Comparison of ENCODE assay signal across 8 cellular contexts in the genomic region with DNA sequence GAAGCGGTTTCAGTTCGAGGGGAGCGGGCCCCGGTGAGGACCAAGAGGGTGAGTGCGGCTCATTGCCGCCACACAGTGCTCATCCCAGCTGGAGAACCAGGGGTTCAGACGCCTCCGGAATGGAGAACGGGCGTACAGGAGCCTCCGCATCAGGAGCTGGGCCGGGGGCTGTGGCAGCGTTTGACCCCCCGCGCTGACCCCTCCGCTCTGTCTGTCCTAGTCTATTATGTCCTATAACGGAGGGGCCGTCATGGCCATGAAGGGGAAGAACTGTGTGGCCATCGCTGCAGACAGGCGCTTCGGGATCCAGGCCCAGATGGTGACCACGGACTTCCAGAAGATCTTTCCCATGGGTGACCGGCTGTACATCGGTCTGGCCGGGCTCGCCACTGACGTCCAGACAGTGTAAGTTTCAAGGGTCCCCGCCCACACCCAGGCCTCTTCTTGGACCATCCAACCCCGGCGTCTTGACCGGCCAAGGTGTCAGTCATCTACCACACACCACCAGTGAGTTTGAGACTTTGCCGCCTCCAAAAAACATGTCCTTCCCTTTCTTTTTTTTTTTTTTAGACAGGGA. TPM values are rescaled to one million over a fixed set of nuclear protein-coding genes. Genes with fewer than 3 reads are reported as not detected.
DNase-seq lines count a peak whose midpoint lies in the region; FAIRE-seq and TF ChIP-seq lines count a peak whose summit lies in the region.

No MANE protein-coding gene starts in this region.

- H3K27me3 ChIP-seq in iPS-18a (ENCODE audit: control insufficient read depth, insufficient read depth, low read length), result peaks cover 13% of the 10 kb centered on the region
- H3K27me3 ChIP-seq in stomach smooth muscle (ENCODE audit: control insufficient read depth in 1 of 2, insufficient read depth in 2 of 2, low read length in 2 of 2), result peaks cover 3 to 10% of the 10 kb centered on the region in 2 donors

- H3K9me3 ChIP-seq in HEK293 (ENCODE audit: control insufficient read depth, insufficient read depth, low read depth, low read length) (no peaks in the 10 kb centered on the region), iPS-18a (ENCODE audit: control insufficient read depth, low read depth, low read length) (no peaks in the 10 kb centered on the region), stomach smooth muscle (ENCODE audit: control insufficient read depth in 2 of 2, low read length in 2 of 2) (no peaks in the 10 kb centered on the region)

- H3K27ac ChIP-seq in HEK293 (ENCODE audit: extremely low read depth, low read depth, low read length) (peak overlapping the region; percentile 66), iPS-18a (ENCODE audit: low read length) (peak overlapping the region; percentile 30), stomach smooth muscle (ENCODE audit: low read length) (peak overlapping the region; percentile 85)

- H3K27ac Mint-ChIP-seq in activated CD4-positive, alpha-beta memory T cell treated with anti-CD3 and anti-CD28 coated beads, Interleukin-2, amount 10 ng/mL, durations not matched to agents 7 days and 5 days, result peak overlapping the region; percentile 94

- H3K9ac ChIP-seq in iPS-18a (ENCODE audit: low read length) (peak overlapping the region; percentile 78), stomach smooth muscle (ENCODE audit: low read length in 2 of 2) (peak overlapping the region; percentile 94 to 97)

- peaks cover 45% of the 10 kb centered on the region for H3K4me1 Mint-ChIP-seq in activated CD4-positive, alpha-beta memory T cell treated with anti-CD3 and anti-CD28 coated beads, Interleukin-2, amount 10 ng/mL, durations not matched to agents 7 days and 5 days

- H3K9me3 Mint-ChIP-seq in activated CD4-positive, alpha-beta memory T cell treated with anti-CD3 and anti-CD28 coated beads, Interleukin-2, amount 10 ng/mL, durations not matched to agents 7 days and 5 days, result no peaks in the 10 kb centered on the region

- peaks cover 11% of the 10 kb centered on the region for H3K4me1 ChIP-seq in HEK293 (ENCODE audit: control insufficient read depth, insufficient read depth, low read length)
- peaks cover 14% of the 10 kb centered on the region for H3K4me1 ChIP-seq in iPS-18a (ENCODE audit: control insufficient read depth, low read depth, low read length)
- H3K4me1 ChIP-seq in stomach smooth muscle (ENCODE audit: control insufficient read depth, insufficient read depth, low read length), result peaks cover 40% of the 10 kb centered on the region

- peak overlapping the region; percentile 97 for H3K4me3 Mint-ChIP-seq in activated CD4-positive, alpha-beta memory T cell treated with anti-CD3 and anti-CD28 coated beads, Interleukin-2, amount 10 ng/mL, durations not matched to agents 7 days and 5 days

- peaks cover 29% of the 10 kb centered on the region for H3K36me3 Mint-ChIP-seq in activated CD4-positive, alpha-beta memory T cell treated with anti-CD3 and anti-CD28 coated beads, Interleukin-2, amount 10 ng/mL, durations not matched to agents 7 days and 5 days (ENCODE audit: low read depth)

- TF ChIP-seq CTCF in AG10803 (conservative IDR thresholded peaks at IDR 0.05; ENCODE audit: low read length) (no peak), HEK293 (tag by site-specific recombination; IDR thresholded peaks at IDR 0.05) (peak; percentile 71; the same call in 1 of the 2 replicates)

- DNase-seq in AG10803 (ENCODE audit: low read depth) (no peak), RCC 7860 (ENCODE audit: low spot score) (no peak), NCI-H2196 (lab: John Stamatoyannopoulos, UW; ENCODE audit: unreplicated experiment) (no peak), GDM1 (lab: John Stamatoyannopoulos, UW) (no peak)
- DNase-seq in activated CD4-positive, alpha-beta memory T cell treated with anti-CD3 and anti-CD28 coated beads, Interleukin-2, amount 10 ng/mL, durations not matched to agents 7 days and 5 days, result no peak

- POLR2A ChIA-PET in HEK293 (lab: Yijun Ruan, JAX), result interaction anchor here (0.7 to 2.8 kb wide), 9 partner anchors 10 to 447 kb away, joined by 3 to 20 read pairs (median 5); a partner anchor contains a TSS
- POLR2A ChIA-PET in activated CD4-positive, alpha-beta memory T cell treated with anti-CD3 and anti-CD28 coated beads, Interleukin-2, amount 10 ng/mL, durations not matched to agents 7 days and 5 days (lab: Charles Lee), result interaction anchor here (1.0 to 1.6 kb wide), 6 partner anchors 9 to 49 kb away, joined by 4 to 14 read pairs (median 7); a partner anchor contains a TSS

- CTCF ChIA-PET in HEK293 (lab: Yijun Ruan, JAX), result interaction anchor here (0.8 to 1.4 kb wide), 5 partner anchors 9 to 422 kb away, joined by 3 to 7 read pairs (median 6); no protein-coding TSS in a partner anchor
- CTCF ChIA-PET in activated CD4-positive, alpha-beta memory T cell treated with anti-CD3 and anti-CD28 coated beads, Interleukin-2, amount 10 ng/mL, durations not matched to agents 7 days and 5 days (lab: Charles Lee), result interaction anchor here (1.0 to 2.2 kb wide), 2 partner anchors 76 to 400 kb away, joined by 3 to 7 read pairs; no protein-coding TSS in a partner anchor

- no peak for FAIRE-seq in RCC 7860 (lab: Jason Lieb, UNC)

- H3K36me3 ChIP-seq in HEK293 (ENCODE audit: control insufficient read depth in 2 of 2, insufficient read depth in 1 of 2, low read length in 2 of 2) (peaks cover 43% of the 10 kb centered on the region in 2 experiments), iPS-18a (ENCODE audit: control insufficient read depth, low read depth, low read length) (peaks cover 19% of the 10 kb centered on the region), stomach smooth muscle (ENCODE audit: control insufficient read depth in 2 of 2, insufficient read depth in 2 of 2, low read length in 2 of 2) (peaks cover 8 to 9% of the 10 kb centered on the region in 2 donors)

- H3K27me3 Mint-ChIP-seq in activated CD4-positive, alpha-beta memory T cell treated with anti-CD3 and anti-CD28 coated beads, Interleukin-2, amount 10 ng/mL, durations not matched to agents 7 days and 5 days, result peaks cover 25% of the 10 kb centered on the region

- H3K4me3 ChIP-seq in AG10803 (ENCODE audit: low read length) (peak overlapping the region; percentile 99), HEK293 (ENCODE audit: low read depth, low read length) (peak overlapping the region; percentile 78), iPS-18a (ENCODE audit: low read length) (peak overlapping the region; percentile 74), stomach smooth muscle (ENCODE audit: low read length in 2 of 2) (peak overlapping the region; percentile 89 to 99)

TF ChIP-seq in HEK293, 187 proteins besides CTCF, POLR2A, EP300 and RAD21 (continues in another document):
- TF ChIP-seq ZNF112 (tag by site-specific recombination; IDR thresholded peaks at IDR 0.05) (no peak), ZNF843 (tag by site-specific recombination; IDR thresholded peaks at IDR 0.05) (no peak), ZBTB17 (tag by site-specific recombination; IDR thresholded peaks at IDR 0.05) (0 out of 2 replicates have a peak, but pooled peaks have one; percentile 5), ZNF416 (tag by site-specific recombination; IDR thresholded peaks at IDR 0.05) (no peak), ZNF184 (tag by site-specific recombination; IDR thresholded peaks at IDR 0.05) (no peak), YY1 (tag by site-specific recombination; IDR thresholded peaks at IDR 0.05) (0 out of 2 replicates have a peak, but pooled peaks have one; percentile 27), ZNF302 (tag by site-specific recombination; IDR thresholded peaks at IDR 0.05; ENCODE audit: low read depth) (no peak), ZNF585B (tag by site-specific recombination; IDR thresholded peaks at IDR 0.05) (no peak), GLIS2 (tag by site-specific recombination; IDR thresholded peaks at IDR 0.05) (peak; percentile 55), IKZF3 (tag by site-specific recombination; IDR thresholded peaks at IDR 0.05) (no peak), ZXDB (tag by site-specific recombination; IDR thresholded peaks at IDR 0.05) (no peak), ZNF521 (tag by site-specific recombination; IDR thresholded peaks at IDR 0.05) (no peak)
- TF ChIP-seq, protein P1, sequence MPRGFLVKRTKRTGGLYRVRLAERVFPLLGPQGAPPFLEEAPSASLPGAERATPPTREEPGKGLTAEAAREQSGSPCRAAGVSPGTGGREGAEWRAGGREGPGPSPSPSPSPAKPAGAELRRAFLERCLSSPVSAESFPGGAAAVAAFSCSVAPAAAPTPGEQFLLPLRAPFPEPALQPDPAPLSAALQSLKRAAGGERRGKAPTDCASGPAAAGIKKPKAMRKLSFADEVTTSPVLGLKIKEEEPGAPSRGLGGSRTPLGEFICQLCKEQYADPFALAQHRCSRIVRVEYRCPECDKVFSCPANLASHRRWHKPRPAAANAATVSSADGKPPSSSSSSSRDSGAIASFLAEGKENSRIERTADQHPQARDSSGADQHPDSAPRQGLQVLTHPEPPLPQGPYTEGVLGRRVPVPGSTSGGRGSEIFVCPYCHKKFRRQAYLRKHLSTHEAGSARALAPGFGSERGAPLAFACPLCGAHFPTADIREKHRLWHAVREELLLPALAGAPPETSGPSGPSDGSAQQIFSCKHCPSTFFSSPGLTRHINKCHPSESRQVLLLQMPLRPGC (tag by site-specific recombination; IDR thresholded peaks at IDR 0.05), result no peak
- TF ChIP-seq, protein P2, sequence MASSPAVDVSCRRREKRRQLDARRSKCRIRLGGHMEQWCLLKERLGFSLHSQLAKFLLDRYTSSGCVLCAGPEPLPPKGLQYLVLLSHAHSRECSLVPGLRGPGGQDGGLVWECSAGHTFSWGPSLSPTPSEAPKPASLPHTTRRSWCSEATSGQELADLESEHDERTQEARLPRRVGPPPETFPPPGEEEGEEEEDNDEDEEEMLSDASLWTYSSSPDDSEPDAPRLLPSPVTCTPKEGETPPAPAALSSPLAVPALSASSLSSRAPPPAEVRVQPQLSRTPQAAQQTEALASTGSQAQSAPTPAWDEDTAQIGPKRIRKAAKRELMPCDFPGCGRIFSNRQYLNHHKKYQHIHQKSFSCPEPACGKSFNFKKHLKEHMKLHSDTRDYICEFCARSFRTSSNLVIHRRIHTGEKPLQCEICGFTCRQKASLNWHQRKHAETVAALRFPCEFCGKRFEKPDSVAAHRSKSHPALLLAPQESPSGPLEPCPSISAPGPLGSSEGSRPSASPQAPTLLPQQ (tag by site-specific recombination; IDR thresholded peaks at IDR 0.05), result no peak

RNA-seq across cellular contexts. Expression of a gene that starts 0.5 kb away (rescaled TPM):
- 100 to 1,000 TPM; 241 to 242 TPM for total RNA-seq in activated CD4-positive, alpha-beta memory T cell treated with anti-CD3 and anti-CD28 coated beads, Interleukin-2, amount 10 ng/mL, durations not matched to agents 7 days and 5 days

RNA-seq across cellular contexts. Expression of a gene that starts 4.9 kb away (rescaled TPM):
- total RNA-seq in activated CD4-positive, alpha-beta memory T cell treated with anti-CD3 and anti-CD28 coated beads, Interleukin-2, amount 10 ng/mL, durations not matched to agents 7 days and 5 days, result 1 to 10 TPM; 2.6 to 3.3 TPM

RNA-seq across cellular contexts. Expression of a gene that starts 22.9 kb away (rescaled TPM):
- total RNA-seq in activated CD4-positive, alpha-beta memory T cell treated with anti-CD3 and anti-CD28 coated beads, Interleukin-2, amount 10 ng/mL, durations not matched to agents 7 days and 5 days, result 10 to 100 TPM; 42.8 to 48.6 TPM

RNA-seq across cellular contexts. Expression of a gene that starts 46.3 kb away (rescaled TPM):
- 10 to 100 TPM; 42.0 to 45.7 TPM for total RNA-seq in activated CD4-positive, alpha-beta memory T cell treated with anti-CD3 and anti-CD28 coated beads, Interleukin-2, amount 10 ng/mL, durations not matched to agents 7 days and 5 days

RNA-seq across cellular contexts. Expression of a gene that starts 47.9 kb away (rescaled TPM):
- total RNA-seq in activated CD4-positive, alpha-beta memory T cell treated with anti-CD3 and anti-CD28 coated beads, Interleukin-2, amount 10 ng/mL, durations not matched to agents 7 days and 5 days, result 100 to 1,000 TPM; 262 to 265 TPM

Comparison
In these comparisons a context has a peak if more than half of its experiments do, and no peak if none do; other contexts are left out.
1. H3K27ac ChIP-seq: peak in every context shown above with its lines; median percentile 85 in stomach smooth muscle; 66 in HEK293; 30 in iPS-18a.